2 cellular contexts compared by ENCODE assay signal in genomic region chr12:64278421-64278820, GRCh38.
TF ChIP-seq lines count a peak whose summit lies in the region.

No MANE protein-coding gene starts in this region.

TF ChIP-seq in HepG2, 621 proteins besides CTCF, POLR2A, EP300 and RAD21:
- TF ChIP-seq SAFB2 (CRISPR knock-in tag; IDR thresholded peaks at IDR 0.05; ENCODE audit: borderline replicate concordance, low read depth) (no peak), MAFF (IDR thresholded peaks at IDR 0.05; ENCODE audit: low read depth, low read length) (peak; percentile 71), MAFK (conservative IDR thresholded peaks at IDR 0.05 in 1 of 2, IDR thresholded peaks at IDR 0.05 in 1 of 2; ENCODE audit: low read length in 2 of 2) (peak; percentile 66 to 83)

TF ChIP-seq in IMR-90, 13 proteins besides CTCF, POLR2A, EP300 and RAD21:
- TF ChIP-seq MAFK (IDR thresholded peaks at IDR 0.05; ENCODE audit: low read depth, low read length) (peak; percentile 69), RCOR1 (IDR thresholded peaks at IDR 0.05; ENCODE audit: insufficient replicate concordance, low read length) (no peak)
